23 cellular contexts compared by ENCODE assay signal in genomic region chr5:135878156-135878620, GRCh38. TPM values are rescaled to one million over a fixed set of nuclear protein-coding genes. Genes with fewer than 3 reads are reported as not detected.
DNase-seq lines count a peak whose midpoint lies in the region; ATAC-seq and TF ChIP-seq lines count a peak whose summit lies in the region.
"Had no signal": no experiment of that assay in that cellular context is flagged by ENCODE, and none has a peak within 500 bp of the region (broad histone marks: within the 10 kb centered on the region; RNA-seq: fewer than 3 reads in every experiment).

No MANE protein-coding gene starts in this region.

- CTCF ChIA-PET in mammary epithelial cell (lab: Charles Lee; ENCODE audit: low non-redundant PET) = no interaction called here

- in situ Hi-C loops in GM23248 (cut with MboI) (loop anchor here (25.0 kb wide), 1 partner anchor 884 kb away; no protein-coding TSS in a partner anchor), GM13976 (cut with MboI; ENCODE audit: low sequenced_read_pairs, unreplicated experiment) (no loop called here), mammary epithelial cell (cut with MboI; ENCODE audit: low sequenced_read_pairs in 2 of 2) (no loop called here)

- no peak overlapping the region for H3K4me2 ChIP-seq in GM23248 (ENCODE audit: unreplicated experiment)
- H3K4me2 ChIP-seq in MM.1S (ENCODE audit: low read depth, low read length) = no peak overlapping the region
- H3K4me2 ChIP-seq in mammary epithelial cell (ENCODE audit: insufficient read depth, low read depth, low read length) = no peak overlapping the region
- H3K4me2 ChIP-seq: BLaER1 had no signal

- ATAC-seq in RWPE2 (ENCODE audit: low read depth) (peak; percentile 28; the same call in 1 of the 3 replicates), GM18511 (IDR thresholded peaks at IDR 0.05; ENCODE audit: unreplicated experiment) (no peak)

- H3K4me3 ChIP-seq in GM23248 (no peak overlapping the region), RWPE2 (ENCODE audit: severe bottlenecking) (no peak overlapping the region), MM.1S (ENCODE audit: low read length) (no peak overlapping the region), mammary epithelial cell (replicated peaks in 1 of 3; ENCODE audit: insufficient read depth in 1 of 3, low read depth in 2 of 3, low read length in 3 of 3) (no peak overlapping the region)
- H3K4me3 ChIP-seq: BLaER1 had no signal

- H3K27ac ChIP-seq in GM23248 (no peak overlapping the region), RWPE2 (ENCODE audit: poor library complexity, severe bottlenecking) (no peak overlapping the region), MM.1S (ENCODE audit: low read length) (no peak overlapping the region), mammary epithelial cell (ENCODE audit: insufficient read depth, low read depth, low read length) (no peak overlapping the region)
- H3K27ac ChIP-seq: BLaER1, RWPE1 had no signal

- H3K9me3 ChIP-seq in GM23248 (ENCODE audit: low read depth) (no peaks in the 10 kb centered on the region), RWPE2 (ENCODE audit: severe bottlenecking) (no peaks in the 10 kb centered on the region), MM.1S (replicated peaks; ENCODE audit: insufficient read depth, low read length) (no peaks in the 10 kb centered on the region), mammary epithelial cell (replicated peaks; ENCODE audit: insufficient read depth, low read length) (no peaks in the 10 kb centered on the region)
- H3K9me3 ChIP-seq: BLaER1 had no signal

- peaks cover 10% of the 10 kb centered on the region; the same call in 1 of the 2 replicates for H3K27me3 ChIP-seq in GM23248 (replicated peaks; ENCODE audit: insufficient read depth)
- H3K27me3 ChIP-seq in RWPE2 (ENCODE audit: insufficient read depth, poor library complexity, severe bottlenecking) = peaks cover 8% of the 10 kb centered on the region
- no peaks in the 10 kb centered on the region for H3K27me3 ChIP-seq in MM.1S (replicated peaks; ENCODE audit: insufficient read depth, low read length)
- no peaks in the 10 kb centered on the region for H3K27me3 ChIP-seq in mammary epithelial cell (ENCODE audit: insufficient read depth, low read length)
- H3K27me3 ChIP-seq: BLaER1 had no signal

- intact Hi-C loops in mammary epithelial cell (cut with micrococcal nuclease) = no loop called here

- no peak overlapping the region for H3K9ac ChIP-seq in GM23248
- H3K9ac ChIP-seq in MM.1S (ENCODE audit: low read length) = no peak overlapping the region
- no peak overlapping the region for H3K9ac ChIP-seq in mammary epithelial cell (ENCODE audit: insufficient read depth, low read length)
- H3K9ac ChIP-seq: BLaER1 had no signal

- H3K4me1 ChIP-seq in GM23248 (ENCODE audit: insufficient read depth) (peaks cover 10% of the 10 kb centered on the region; the same call in 1 of the 2 replicates), RWPE2 (ENCODE audit: insufficient read depth, poor library complexity, severe bottlenecking) (no peaks in the 10 kb centered on the region), MM.1S (ENCODE audit: low read length) (peaks cover 4% of the 10 kb centered on the region; the same call in 1 of the 2 replicates), mammary epithelial cell (ENCODE audit: insufficient read depth, low read length) (peaks cover 14% of the 10 kb centered on the region)
- H3K4me1 ChIP-seq: BLaER1 had no signal

- peak; percentile 55 for DNase-seq in GM23248
- no peak for DNase-seq in RWPE2 (ENCODE audit: low spot score)
- DNase-seq in islet precursor cell = peak; percentile 56
- DNase-seq in renal cortical epithelial cell (ENCODE audit: low read depth) = peak; percentile 79
- no peak for DNase-seq in GM13976 (ENCODE audit: low spot score)
- DNase-seq in MM.1S = no peak
- no peak for DNase-seq in mammary epithelial cell
- DNase-seq: activated CD4-positive, alpha-beta T cell treated with anti-CD3 and anti-CD28 coated beads, Interleukin-2, amount 50 U/mL, for 4 hours; activated naive CD4-positive, alpha-beta T cell treated with anti-CD3 and anti-CD28 coated beads, Interleukin-2, amount 50 U/mL, for 16 hours; activated T-cell treated with anti-CD3 and anti-CD28 coated beads, Interleukin-2, amount 50 U/mL, for 1 hour; DMS 273 treated with DMSO at 0.1 percent for 48 hours; erythroblast; HCEC 1CT; KG1; NCI-H1105; NCI-H2171 treated with DMSO at 0.1 percent for 48 hours; small intestine had no signal

- dilution Hi-C loops in mammary epithelial cell (cut with HindIII; ENCODE audit: low sequenced_read_pairs) = loop anchor here (25.0 kb wide), 1 partner anchor 334 kb away; no protein-coding TSS in a partner anchor

- H4K20me1 ChIP-seq in GM23248 (ENCODE audit: insufficient read depth) = no peaks in the 10 kb centered on the region
- no peaks in the 10 kb centered on the region for H4K20me1 ChIP-seq in MM.1S (ENCODE audit: insufficient read depth, low read length)
- H4K20me1 ChIP-seq in mammary epithelial cell (ENCODE audit: insufficient read depth, low read length) = no peaks in the 10 kb centered on the region
- H4K20me1 ChIP-seq: BLaER1 had no signal

- H3F3A ChIP-seq in GM23248 (ENCODE audit: insufficient read depth) (no peaks in the 10 kb centered on the region), MM.1S (ENCODE audit: insufficient read depth, low read length) (no peaks in the 10 kb centered on the region)

- H3K9me2 ChIP-seq in GM23248 (ENCODE audit: insufficient read depth) (no peaks in the 10 kb centered on the region), MM.1S (replicated peaks; ENCODE audit: insufficient read depth, low read length) (no peaks in the 10 kb centered on the region)

- H2AFZ ChIP-seq in GM23248 (no peak overlapping the region), MM.1S (ENCODE audit: low read length) (no peak overlapping the region), mammary epithelial cell (ENCODE audit: low read depth, low read length) (no peak overlapping the region)

- BruUV-seq in mammary epithelial cell (replicated peaks; lab: Mats Ljungman, UMichigan) = no TSS peak

- no peak for TF ChIP-seq CTCF in RWPE2 (IDR thresholded peaks at IDR 0.05; ENCODE audit: poor library complexity, severe bottlenecking)
- TF ChIP-seq CTCF in GM13976 (IDR thresholded peaks at IDR 0.05; ENCODE audit: borderline replicate concordance, control extremely low read depth, extremely low read depth, insufficient read depth, missing control alignments) = no peak
- TF ChIP-seq CTCF in MM.1S (IDR thresholded peaks at IDR 0.05; ENCODE audit: low read length) = no peak
- TF ChIP-seq CTCF in mammary epithelial cell (conservative IDR thresholded peaks at IDR 0.05 in 1 of 2, IDR thresholded peaks at IDR 0.05 in 1 of 2; ENCODE audit: extremely low read depth in 1 of 2, insufficient read depth in 1 of 2, low read depth in 1 of 2, low read length in 2 of 2) = no peak

- H3K36me3 ChIP-seq in GM23248 (ENCODE audit: low read depth) (no peaks in the 10 kb centered on the region), RWPE2 (ENCODE audit: low read depth) (no peaks in the 10 kb centered on the region), MM.1S (replicated peaks; ENCODE audit: insufficient read depth, low read length) (no peaks in the 10 kb centered on the region), mammary epithelial cell (ENCODE audit: insufficient read depth, low read length) (no peaks in the 10 kb centered on the region)
- H3K36me3 ChIP-seq: BLaER1 had no signal

- H3K79me2 ChIP-seq in GM23248 (ENCODE audit: insufficient read depth) (no peaks in the 10 kb centered on the region), MM.1S (ENCODE audit: low read length) (no peaks in the 10 kb centered on the region), mammary epithelial cell (ENCODE audit: insufficient read depth, low read length) (no peaks in the 10 kb centered on the region)

- 38 to 45% methylated on average over 4 of the region's 4 CpGs for WGBS in GM23248 (ENCODE audit: low coverage in 1 of 2, low lambda C conversion rate in 2 of 2, missing lambda C conversion rate in 2 of 2), 2 experiments
- WGBS in mammary epithelial cell (ENCODE audit: low coverage, missing lambda C conversion rate) = 19% methylated on average over 4 of the region's 4 CpGs

RNA-seq across cellular contexts. Expression of gene IL9, which starts 17.5 kb away (rescaled TPM):
- not detected in 2 replicates for total RNA-seq in GM23248 (2014; rRNA removed; shearing (Covaris generic))
- not detected in 2 replicates for polyA plus RNA-seq in GM23248 (2016; fragmentation: Nextera tagmentation; extraction: Ambion mirVana)
- total RNA-seq in renal cortical epithelial cell = not detected in 2 replicates
- total RNA-seq in mammary epithelial cell = not detected
- not detected for polyA plus RNA-seq in mammary epithelial cell
- not detected for polyA minus RNA-seq in mammary epithelial cell
- total RNA-seq: dermis microvascular lymphatic vessel endothelial cell, mononuclear cell, omental fat pad had no signal
- polyA plus RNA-seq: small intestine had no signal

RNA-seq across cellular contexts. Expression of gene SLC25A48, which starts 43.7 kb away (rescaled TPM):
- not detected in 2 replicates for total RNA-seq in GM23248 (2014; rRNA removed; shearing (Covaris generic))
- not detected in 2 replicates for polyA plus RNA-seq in GM23248 (2016; fragmentation: Nextera tagmentation; extraction: Ambion mirVana)
- total RNA-seq in renal cortical epithelial cell = not detected in 2 replicates
- under 1 TPM in 1 of 2 donors, not detected in 1; 0.17 TPM for total RNA-seq in mammary epithelial cell
- polyA plus RNA-seq in mammary epithelial cell = 0.05 TPM
- polyA minus RNA-seq in mammary epithelial cell = not detected
- total RNA-seq: dermis microvascular lymphatic vessel endothelial cell, mononuclear cell had no signal

Comparison
In these comparisons a context has a peak if more than half of its experiments do, and no peak if none do; other contexts are left out.
1. DNase-seq: peak in GM23248 (single experiment), islet precursor cell (single experiment) and renal cortical epithelial cell (single experiment); none in RWPE2 (single experiment), GM13976 (single experiment), MM.1S (single experiment) and mammary epithelial cell (single experiment).